Comparison of ENCODE assay signal across 1 cellular context in genomic region chr19:8307965-8308866, GRCh38.
A peak's percentile ranks its signal among the peaks of the same experiment; 100 is the strongest.
TF ChIP-seq lines count a peak whose summit lies in the region.

Gene CD320, minus strand, starts transcription at chr19:8308358. Its CDS starts 68 bp downstream, at chr19:8308290.

TF ChIP-seq in K562, 482 proteins besides CTCF, POLR2A, EP300 and RAD21 (continued from another document and continues in another):
- no peak for TF ChIP-seq ETV6 (IDR thresholded peaks at IDR 0.05; ENCODE audit: borderline replicate concordance in 1 of 2, low read depth in 2 of 2, low read length in 1 of 2)
- 0 out of 2 replicates have a peak, but pooled peaks have one; percentile 42 for TF ChIP-seq ETV6 (CRISPR knock-in tag; IDR thresholded peaks at IDR 0.05; ENCODE audit: borderline replicate concordance)
- TF ChIP-seq NCOA1 (IDR thresholded peaks at IDR 0.05; ENCODE audit: low read depth): no peak
- TF ChIP-seq L3MBTL2 (IDR thresholded peaks at IDR 0.05): peak; percentile 99
- TF ChIP-seq ZNF830 (CRISPR knock-in tag; IDR thresholded peaks at IDR 0.05): 0 out of 2 replicates have a peak, but pooled peaks have one; percentile 32
- TF ChIP-seq EWSR1 (IDR thresholded peaks at IDR 0.05; ENCODE audit: borderline replicate concordance, low read depth, partially characterized antibody): no peak
- TF ChIP-seq ZNF184 (CRISPR knock-in tag; IDR thresholded peaks at IDR 0.05): no peak
- TF ChIP-seq KAT2B (IDR thresholded peaks at IDR 0.05; ENCODE audit: low read depth, low read length): no peak
- peak in 1 of 2 experiments; percentile 63; a peak in 1 of 3 replicates for TF ChIP-seq CBX3 (IDR thresholded peaks at IDR 0.05; ENCODE audit: borderline replicate concordance in 1 of 2, low read length in 2 of 2)
- 0 out of 2 replicates have a peak, but pooled peaks have one; percentile 22 for TF ChIP-seq MBD2 (IDR thresholded peaks at IDR 0.05; ENCODE audit: borderline replicate concordance, low read depth)
- no peak for TF ChIP-seq PTRF (tag; IDR thresholded peaks at IDR 0.05)
- TF ChIP-seq, protein P1, sequence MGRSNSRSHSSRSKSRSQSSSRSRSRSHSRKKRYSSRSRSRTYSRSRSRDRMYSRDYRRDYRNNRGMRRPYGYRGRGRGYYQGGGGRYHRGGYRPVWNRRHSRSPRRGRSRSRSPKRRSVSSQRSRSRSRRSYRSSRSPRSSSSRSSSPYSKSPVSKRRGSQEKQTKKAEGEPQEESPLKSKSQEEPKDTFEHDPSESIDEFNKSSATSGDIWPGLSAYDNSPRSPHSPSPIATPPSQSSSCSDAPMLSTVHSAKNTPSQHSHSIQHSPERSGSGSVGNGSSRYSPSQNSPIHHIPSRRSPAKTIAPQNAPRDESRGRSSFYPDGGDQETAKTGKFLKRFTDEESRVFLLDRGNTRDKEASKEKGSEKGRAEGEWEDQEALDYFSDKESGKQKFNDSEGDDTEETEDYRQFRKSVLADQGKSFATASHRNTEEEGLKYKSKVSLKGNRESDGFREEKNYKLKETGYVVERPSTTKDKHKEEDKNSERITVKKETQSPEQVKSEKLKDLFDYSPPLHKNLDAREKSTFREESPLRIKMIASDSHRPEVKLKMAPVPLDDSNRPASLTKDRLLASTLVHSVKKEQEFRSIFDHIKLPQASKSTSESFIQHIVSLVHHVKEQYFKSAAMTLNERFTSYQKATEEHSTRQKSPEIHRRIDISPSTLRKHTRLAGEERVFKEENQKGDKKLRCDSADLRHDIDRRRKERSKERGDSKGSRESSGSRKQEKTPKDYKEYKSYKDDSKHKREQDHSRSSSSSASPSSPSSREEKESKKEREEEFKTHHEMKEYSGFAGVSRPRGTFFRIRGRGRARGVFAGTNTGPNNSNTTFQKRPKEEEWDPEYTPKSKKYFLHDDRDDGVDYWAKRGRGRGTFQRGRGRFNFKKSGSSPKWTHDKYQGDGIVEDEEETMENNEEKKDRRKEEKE (IDR thresholded peaks at IDR 0.05; ENCODE audit: borderline replicate concordance in 1 of 2, control insufficient read depth in 1 of 2, low read depth in 2 of 2, low read length in 1 of 2): no peak
- TF ChIP-seq ZNF408 (CRISPR knock-in tag; IDR thresholded peaks at IDR 0.05; ENCODE audit: low read depth): no peak
- no peak for TF ChIP-seq ZNF507 (tag; conservative IDR thresholded peaks at IDR 0.05)
- no peak for TF ChIP-seq CAMTA2 (CRISPR knock-in tag; conservative IDR thresholded peaks at IDR 0.05)
- TF ChIP-seq, protein P2, sequence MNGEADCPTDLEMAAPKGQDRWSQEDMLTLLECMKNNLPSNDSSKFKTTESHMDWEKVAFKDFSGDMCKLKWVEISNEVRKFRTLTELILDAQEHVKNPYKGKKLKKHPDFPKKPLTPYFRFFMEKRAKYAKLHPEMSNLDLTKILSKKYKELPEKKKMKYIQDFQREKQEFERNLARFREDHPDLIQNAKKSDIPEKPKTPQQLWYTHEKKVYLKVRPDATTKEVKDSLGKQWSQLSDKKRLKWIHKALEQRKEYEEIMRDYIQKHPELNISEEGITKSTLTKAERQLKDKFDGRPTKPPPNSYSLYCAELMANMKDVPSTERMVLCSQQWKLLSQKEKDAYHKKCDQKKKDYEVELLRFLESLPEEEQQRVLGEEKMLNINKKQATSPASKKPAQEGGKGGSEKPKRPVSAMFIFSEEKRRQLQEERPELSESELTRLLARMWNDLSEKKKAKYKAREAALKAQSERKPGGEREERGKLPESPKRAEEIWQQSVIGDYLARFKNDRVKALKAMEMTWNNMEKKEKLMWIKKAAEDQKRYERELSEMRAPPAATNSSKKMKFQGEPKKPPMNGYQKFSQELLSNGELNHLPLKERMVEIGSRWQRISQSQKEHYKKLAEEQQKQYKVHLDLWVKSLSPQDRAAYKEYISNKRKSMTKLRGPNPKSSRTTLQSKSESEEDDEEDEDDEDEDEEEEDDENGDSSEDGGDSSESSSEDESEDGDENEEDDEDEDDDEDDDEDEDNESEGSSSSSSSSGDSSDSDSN (IDR thresholded peaks at IDR 0.05; ENCODE audit: borderline replicate concordance in 1 of 2, low read depth in 2 of 2, low read length in 2 of 2): no peak
- no peak for TF ChIP-seq ZNF696 (CRISPR knock-in tag; conservative IDR thresholded peaks at IDR 0.05)
- TF ChIP-seq MYBL2 (IDR thresholded peaks at IDR 0.05; ENCODE audit: low read depth): no peak
- TF ChIP-seq MYBL2 (CRISPR knock-in tag; IDR thresholded peaks at IDR 0.05; ENCODE audit: borderline replicate concordance): no peak
- TF ChIP-seq, protein P3, sequence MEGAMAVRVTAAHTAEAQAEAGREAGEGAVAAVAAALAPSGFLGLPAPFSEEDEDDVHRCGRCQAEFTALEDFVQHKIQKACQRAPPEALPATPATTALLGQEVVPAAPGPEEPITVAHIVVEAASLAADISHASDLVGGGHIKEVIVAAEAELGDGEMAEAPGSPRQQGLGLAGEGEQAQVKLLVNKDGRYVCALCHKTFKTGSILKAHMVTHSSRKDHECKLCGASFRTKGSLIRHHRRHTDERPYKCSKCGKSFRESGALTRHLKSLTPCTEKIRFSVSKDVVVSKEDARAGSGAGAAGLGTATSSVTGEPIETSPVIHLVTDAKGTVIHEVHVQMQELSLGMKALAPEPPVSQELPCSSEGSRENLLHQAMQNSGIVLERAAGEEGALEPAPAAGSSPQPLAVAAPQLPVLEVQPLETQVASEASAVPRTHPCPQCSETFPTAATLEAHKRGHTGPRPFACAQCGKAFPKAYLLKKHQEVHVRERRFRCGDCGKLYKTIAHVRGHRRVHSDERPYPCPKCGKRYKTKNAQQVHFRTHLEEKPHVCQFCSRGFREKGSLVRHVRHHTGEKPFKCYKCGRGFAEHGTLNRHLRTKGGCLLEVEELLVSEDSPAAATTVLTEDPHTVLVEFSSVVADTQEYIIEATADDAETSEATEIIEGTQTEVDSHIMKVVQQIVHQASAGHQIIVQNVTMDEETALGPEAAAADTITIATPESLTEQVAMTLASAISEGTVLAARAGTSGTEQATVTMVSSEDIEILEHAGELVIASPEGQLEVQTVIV (CRISPR knock-in tag; IDR thresholded peaks at IDR 0.05; ENCODE audit: borderline replicate concordance): peak; percentile 46; the same call in 1 of the 2 replicates
- TF ChIP-seq, protein P4, sequence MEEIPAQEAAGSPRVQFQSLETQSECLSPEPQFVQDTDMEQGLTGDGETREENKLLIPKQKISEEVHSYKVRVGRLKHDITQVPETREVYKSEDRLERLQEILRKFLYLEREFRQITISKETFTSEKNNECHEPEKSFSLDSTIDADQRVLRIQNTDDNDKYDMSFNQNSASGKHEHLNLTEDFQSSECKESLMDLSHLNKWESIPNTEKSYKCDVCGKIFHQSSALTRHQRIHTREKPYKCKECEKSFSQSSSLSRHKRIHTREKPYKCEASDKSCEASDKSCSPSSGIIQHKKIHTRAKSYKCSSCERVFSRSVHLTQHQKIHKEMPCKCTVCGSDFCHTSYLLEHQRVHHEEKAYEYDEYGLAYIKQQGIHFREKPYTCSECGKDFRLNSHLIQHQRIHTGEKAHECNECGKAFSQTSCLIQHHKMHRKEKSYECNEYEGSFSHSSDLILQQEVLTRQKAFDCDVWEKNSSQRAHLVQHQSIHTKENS (CRISPR knock-in tag; IDR thresholded peaks at IDR 0.05): no peak
- 0 out of 2 replicates have a peak, but pooled peaks have one; percentile 77 for TF ChIP-seq RBM14 (IDR thresholded peaks at IDR 0.05; ENCODE audit: borderline replicate concordance, insufficient read depth, low read depth, low read length)
- TF ChIP-seq, protein P5, sequence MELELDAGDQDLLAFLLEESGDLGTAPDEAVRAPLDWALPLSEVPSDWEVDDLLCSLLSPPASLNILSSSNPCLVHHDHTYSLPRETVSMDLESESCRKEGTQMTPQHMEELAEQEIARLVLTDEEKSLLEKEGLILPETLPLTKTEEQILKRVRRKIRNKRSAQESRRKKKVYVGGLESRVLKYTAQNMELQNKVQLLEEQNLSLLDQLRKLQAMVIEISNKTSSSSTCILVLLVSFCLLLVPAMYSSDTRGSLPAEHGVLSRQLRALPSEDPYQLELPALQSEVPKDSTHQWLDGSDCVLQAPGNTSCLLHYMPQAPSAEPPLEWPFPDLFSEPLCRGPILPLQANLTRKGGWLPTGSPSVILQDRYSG (tag; conservative IDR thresholded peaks at IDR 0.05; ENCODE audit: low read depth): no peak
- TF ChIP-seq THRAP3 (IDR thresholded peaks at IDR 0.05; ENCODE audit: borderline replicate concordance): no peak
- TF ChIP-seq HMGN3 (IDR thresholded peaks at IDR 0.05; ENCODE audit: borderline replicate concordance, extremely low read depth, insufficient read length, low read depth, low read length): peak; percentile 89
- peak; percentile 87 for TF ChIP-seq MEIS2 (IDR thresholded peaks at IDR 0.05; ENCODE audit: partially characterized antibody)
- TF ChIP-seq STAT6 (CRISPR knock-in tag; IDR thresholded peaks at IDR 0.05): 0 out of 2 replicates have a peak, but pooled peaks have one; percentile 46
- TF ChIP-seq CBX1 (IDR thresholded peaks at IDR 0.05; ENCODE audit: low read depth): peak; percentile 74; the same call in 1 of the 2 replicates
- TF ChIP-seq, protein P6, sequence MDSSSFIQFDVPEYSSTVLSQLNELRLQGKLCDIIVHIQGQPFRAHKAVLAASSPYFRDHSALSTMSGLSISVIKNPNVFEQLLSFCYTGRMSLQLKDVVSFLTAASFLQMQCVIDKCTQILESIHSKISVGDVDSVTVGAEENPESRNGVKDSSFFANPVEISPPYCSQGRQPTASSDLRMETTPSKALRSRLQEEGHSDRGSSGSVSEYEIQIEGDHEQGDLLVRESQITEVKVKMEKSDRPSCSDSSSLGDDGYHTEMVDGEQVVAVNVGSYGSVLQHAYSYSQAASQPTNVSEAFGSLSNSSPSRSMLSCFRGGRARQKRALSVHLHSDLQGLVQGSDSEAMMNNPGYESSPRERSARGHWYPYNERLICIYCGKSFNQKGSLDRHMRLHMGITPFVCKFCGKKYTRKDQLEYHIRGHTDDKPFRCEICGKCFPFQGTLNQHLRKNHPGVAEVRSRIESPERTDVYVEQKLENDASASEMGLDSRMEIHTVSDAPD (CRISPR knock-in tag; IDR thresholded peaks at IDR 0.05): no peak
- TF ChIP-seq, protein P7, sequence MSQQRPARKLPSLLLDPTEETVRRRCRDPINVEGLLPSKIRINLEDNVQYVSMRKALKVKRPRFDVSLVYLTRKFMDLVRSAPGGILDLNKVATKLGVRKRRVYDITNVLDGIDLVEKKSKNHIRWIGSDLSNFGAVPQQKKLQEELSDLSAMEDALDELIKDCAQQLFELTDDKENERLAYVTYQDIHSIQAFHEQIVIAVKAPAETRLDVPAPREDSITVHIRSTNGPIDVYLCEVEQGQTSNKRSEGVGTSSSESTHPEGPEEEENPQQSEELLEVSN (IDR thresholded peaks at IDR 0.05; ENCODE audit: borderline replicate concordance in 1 of 2, extremely low read depth in 1 of 2, insufficient read depth in 1 of 2, insufficient read length in 1 of 2, low read depth in 1 of 2, low read length in 1 of 2, poor library complexity in 1 of 2, severe bottlenecking in 1 of 2): peak; percentile 95 to 96
- no peak for TF ChIP-seq TRIM25 (IDR thresholded peaks at IDR 0.05; ENCODE audit: borderline replicate concordance)
- no peak for TF ChIP-seq ZC3H8 (IDR thresholded peaks at IDR 0.05)
- TF ChIP-seq FOXA1 (IDR thresholded peaks at IDR 0.05; ENCODE audit: borderline replicate concordance): no peak
- 0 out of 2 replicates have a peak, but pooled peaks have one; percentile 38 for TF ChIP-seq HNRNPL (IDR thresholded peaks at IDR 0.05; ENCODE audit: low read depth, low read length)
- TF ChIP-seq ZNF23 (CRISPR knock-in tag; IDR thresholded peaks at IDR 0.05): no peak
- no peak for TF ChIP-seq BRCA1 (IDR thresholded peaks at IDR 0.05)
- 0 out of 2 replicates have a peak, but pooled peaks have one; percentile 83 for TF ChIP-seq BRCA1 (CRISPR knock-in tag; IDR thresholded peaks at IDR 0.05)
- peak; percentile 59 for TF ChIP-seq FOXM1 (IDR thresholded peaks at IDR 0.05; ENCODE audit: low read depth)
- TF ChIP-seq FOXM1 (CRISPR knock-in tag; IDR thresholded peaks at IDR 0.05; ENCODE audit: low read depth): peak; percentile 96
- TF ChIP-seq, protein P8, sequence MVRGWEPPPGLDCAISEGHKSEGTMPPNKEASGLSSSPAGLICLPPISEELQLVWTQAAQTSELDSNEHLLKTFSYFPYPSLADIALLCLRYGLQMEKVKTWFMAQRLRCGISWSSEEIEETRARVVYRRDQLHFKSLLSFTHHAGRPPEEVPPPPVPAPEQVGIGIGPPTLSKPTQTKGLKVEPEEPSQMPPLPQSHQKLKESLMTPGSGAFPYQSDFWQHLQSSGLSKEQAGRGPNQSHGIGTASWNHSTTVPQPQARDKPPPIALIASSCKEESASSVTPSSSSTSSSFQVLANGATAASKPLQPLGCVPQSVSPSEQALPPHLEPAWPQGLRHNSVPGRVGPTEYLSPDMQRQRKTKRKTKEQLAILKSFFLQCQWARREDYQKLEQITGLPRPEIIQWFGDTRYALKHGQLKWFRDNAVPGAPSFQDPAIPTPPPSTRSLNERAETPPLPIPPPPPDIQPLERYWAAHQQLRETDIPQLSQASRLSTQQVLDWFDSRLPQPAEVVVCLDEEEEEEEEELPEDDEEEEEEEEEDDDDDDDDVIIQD (CRISPR knock-in tag; IDR thresholded peaks at IDR 0.05): no peak
- TF ChIP-seq ZNF232 (CRISPR knock-in tag; IDR thresholded peaks at IDR 0.05): 0 out of 2 replicates have a peak, but pooled peaks have one; percentile 7
